In genomic region chr5:176188085-176188484, GRCh38 we compare ENCODE assay signal across 27 cellular contexts.
"Had no signal": no experiment of that assay in that cellular context is flagged by ENCODE, and none has a peak within 500 bp of the region (broad histone marks: within the 10 kb centered on the region; RNA-seq: fewer than 3 reads in every experiment).

No MANE protein-coding gene starts in this region.

- H3K36me3 Mint-ChIP-seq: naive thymus-derived CD4-positive, alpha-beta T cell; natural killer cell treated with Interleukin-12 subunit alpha and Interleukin-12 subunit beta and Interleukin-15 and Interleukin-18, amount 100 ng/mL, for 72 hours; stimulated activated memory B cell treated with anti-CD40 and anti-IgM and Interleukin-4, amounts not matched to agents 10 μg/mL and 1 μg/mL and 100 μg/mL, for 72 hours had no signal

- H3K27ac ChIP-seq: left lung, lower lobe of right lung, pancreas, psoas muscle, right lobe of liver, thyroid gland, transverse colon, upper lobe of right lung had no signal

- H3K4me1 ChIP-seq: left lung, lower lobe of right lung, pancreas, psoas muscle, right lobe of liver, transverse colon, upper lobe of right lung had no signal

- H3K27ac Mint-ChIP-seq: naive thymus-derived CD4-positive, alpha-beta T cell; natural killer cell treated with Interleukin-12 subunit alpha and Interleukin-12 subunit beta and Interleukin-15 and Interleukin-18, amount 100 ng/mL, for 72 hours; stimulated activated memory B cell treated with anti-CD40 and anti-IgM and Interleukin-4, amounts not matched to agents 10 μg/mL and 1 μg/mL and 100 μg/mL, for 72 hours had no signal

- H3K4me3 Mint-ChIP-seq: naive thymus-derived CD4-positive, alpha-beta T cell; natural killer cell treated with Interleukin-12 subunit alpha and Interleukin-12 subunit beta and Interleukin-15 and Interleukin-18, amount 100 ng/mL, for 72 hours; stimulated activated memory B cell treated with anti-CD40 and anti-IgM and Interleukin-4, amounts not matched to agents 10 μg/mL and 1 μg/mL and 100 μg/mL, for 72 hours; stimulated activated naive CD8-positive, alpha-beta T cell treated with anti-CD3 and anti-CD28 coated beads, Interleukin-15, amount 100 ng/mL, for 72 hours had no signal

- H3K27me3 ChIP-seq: pancreas, right lobe of liver, thyroid gland, upper lobe of right lung had no signal

- ATAC-seq: left colon; left lung; lower lobe of right lung; mucosa of descending colon; naive thymus-derived CD4-positive, alpha-beta T cell; pancreas; psoas muscle; right lobe of liver; stimulated activated memory B cell treated with anti-CD40 and anti-IgM and Interleukin-4, amounts not matched to agents 10 μg/mL and 1 μg/mL and 100 μg/mL, for 72 hours; stimulated activated naive CD8-positive, alpha-beta T cell treated with anti-CD3 and anti-CD28 coated beads, Interleukin-15, amount 100 ng/mL, for 72 hours; upper lobe of right lung had no signal

- H3K36me3 ChIP-seq: left lung, lower lobe of right lung, pancreas, right lobe of liver, thyroid gland, transverse colon, upper lobe of right lung had no signal

- DNase-seq: hippocampal formation; kidney; left colon; left lung; lower lobe of right lung; mammary epithelial cell; mesendoderm; midbrain; mucosa of descending colon; naive thymus-derived CD4-positive, alpha-beta T cell; pancreas; posterior cingulate gyrus; psoas muscle; right lobe of liver; stimulated activated CD4-positive, alpha-beta T cell treated with anti-CD3 and anti-CD28 coated beads, Interleukin-1b, Interleukin-23, amount 100 ng/mL, for 48 hours; stimulated activated CD4-positive, alpha-beta T cell treated with anti-CD3 and anti-CD28 coated beads, Interleukin-2, amount 100 ng/mL, for 48 hours; stimulated activated CD4-positive, alpha-beta T cell treated with anti-CD3 and anti-CD28 coated beads, Interleukin-4, amount 100 ng/mL, for 4 hours; stimulated activated CD8-positive, alpha-beta memory T cell treated with anti-CD3 and anti-CD28 coated beads, Interleukin-4, amount 100 ng/mL, for 48 hours; stimulated activated naive CD4-positive, alpha-beta T cell treated with Interleukin-2 at 50 U/mL for 16 hours; stimulated activated naive CD8-positive, alpha-beta T cell treated with anti-CD3 and anti-CD28 coated beads, Interleukin-15, amount 100 ng/mL, for 72 hours; substantia nigra; thyroid gland; transverse colon; upper lobe of right lung had no signal

- H3K9me3 Mint-ChIP-seq: naive thymus-derived CD4-positive, alpha-beta T cell; natural killer cell treated with Interleukin-12 subunit alpha and Interleukin-12 subunit beta and Interleukin-15 and Interleukin-18, amount 100 ng/mL, for 72 hours; stimulated activated memory B cell treated with anti-CD40 and anti-IgM and Interleukin-4, amounts not matched to agents 10 μg/mL and 1 μg/mL and 100 μg/mL, for 72 hours; stimulated activated naive CD8-positive, alpha-beta T cell treated with anti-CD3 and anti-CD28 coated beads, Interleukin-15, amount 100 ng/mL, for 72 hours had no signal

- H3K9me3 ChIP-seq: left lung, lower lobe of right lung, mucosa of descending colon, pancreas, psoas muscle, right lobe of liver, thyroid gland, transverse colon, upper lobe of right lung had no signal

- H3K4me3 ChIP-seq: left lung, lower lobe of right lung, mucosa of descending colon, pancreas, psoas muscle, right lobe of liver, smooth muscle cell, thyroid gland, transverse colon, upper lobe of right lung had no signal

- H3K4me1 Mint-ChIP-seq: naive thymus-derived CD4-positive, alpha-beta T cell; stimulated activated memory B cell treated with anti-CD40 and anti-IgM and Interleukin-4, amounts not matched to agents 10 μg/mL and 1 μg/mL and 100 μg/mL, for 72 hours; stimulated activated naive CD8-positive, alpha-beta T cell treated with anti-CD3 and anti-CD28 coated beads, Interleukin-15, amount 100 ng/mL, for 72 hours had no signal
